ENCODE assay signal across 1 cellular context in the genomic region with DNA sequence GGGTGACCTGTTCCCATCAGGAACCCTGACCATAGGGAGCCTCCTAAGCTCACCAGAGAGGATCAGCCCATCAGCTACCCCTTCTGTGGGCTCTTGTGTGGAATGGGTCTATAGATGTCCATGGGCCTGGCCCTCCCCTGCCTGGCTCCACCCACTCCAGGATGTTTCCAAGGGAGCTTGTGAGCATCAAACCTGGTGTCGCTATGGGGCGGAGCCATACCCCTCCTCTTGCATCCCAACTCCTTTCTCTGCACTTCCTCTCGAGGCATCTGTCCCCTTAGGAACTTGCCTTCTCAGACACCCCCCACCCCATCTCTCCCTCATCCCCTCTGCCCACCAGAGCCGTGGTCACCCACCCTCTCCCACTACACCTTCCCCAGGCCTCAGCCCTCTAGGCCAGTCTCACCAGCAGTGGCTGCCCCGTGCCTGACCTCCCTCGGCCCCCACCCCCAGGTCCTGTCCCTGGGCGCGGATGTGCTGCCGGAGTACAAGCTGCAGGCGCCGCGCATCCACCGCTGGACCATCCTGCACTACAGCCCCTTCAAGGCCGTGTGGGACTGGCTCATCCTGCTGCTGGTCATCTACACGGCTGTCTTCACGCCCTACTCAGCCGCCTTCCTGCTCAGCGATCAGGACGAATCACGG.
TF ChIP-seq lines count a peak whose summit lies in the region.

No MANE protein-coding gene starts in this region.

TF ChIP-seq in K562, 482 proteins besides CTCF, POLR2A, EP300 and RAD21:
- no peak for TF ChIP-seq GTF2E2 (tag; IDR thresholded peaks at IDR 0.05)
- peak; percentile 31; the same call in 1 of the 2 replicates for TF ChIP-seq CTBP1 (IDR thresholded peaks at IDR 0.05; ENCODE audit: borderline replicate concordance)
- TF ChIP-seq, protein P1, sequence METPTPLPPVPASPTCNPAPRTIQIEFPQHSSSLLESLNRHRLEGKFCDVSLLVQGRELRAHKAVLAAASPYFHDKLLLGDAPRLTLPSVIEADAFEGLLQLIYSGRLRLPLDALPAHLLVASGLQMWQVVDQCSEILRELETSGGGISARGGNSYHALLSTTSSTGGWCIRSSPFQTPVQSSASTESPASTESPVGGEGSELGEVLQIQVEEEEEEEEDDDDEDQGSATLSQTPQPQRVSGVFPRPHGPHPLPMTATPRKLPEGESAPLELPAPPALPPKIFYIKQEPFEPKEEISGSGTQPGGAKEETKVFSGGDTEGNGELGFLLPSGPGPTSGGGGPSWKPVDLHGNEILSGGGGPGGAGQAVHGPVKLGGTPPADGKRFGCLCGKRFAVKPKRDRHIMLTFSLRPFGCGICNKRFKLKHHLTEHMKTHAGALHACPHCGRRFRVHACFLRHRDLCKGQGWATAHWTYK (CRISPR knock-in tag; IDR thresholded peaks at IDR 0.05): no peak
- peak; percentile 16; the same call in 1 of the 2 replicates for TF ChIP-seq SPI1 (IDR thresholded peaks at IDR 0.05; ENCODE audit: borderline replicate concordance, low read depth, low read length)
- TF ChIP-seq, protein P2, sequence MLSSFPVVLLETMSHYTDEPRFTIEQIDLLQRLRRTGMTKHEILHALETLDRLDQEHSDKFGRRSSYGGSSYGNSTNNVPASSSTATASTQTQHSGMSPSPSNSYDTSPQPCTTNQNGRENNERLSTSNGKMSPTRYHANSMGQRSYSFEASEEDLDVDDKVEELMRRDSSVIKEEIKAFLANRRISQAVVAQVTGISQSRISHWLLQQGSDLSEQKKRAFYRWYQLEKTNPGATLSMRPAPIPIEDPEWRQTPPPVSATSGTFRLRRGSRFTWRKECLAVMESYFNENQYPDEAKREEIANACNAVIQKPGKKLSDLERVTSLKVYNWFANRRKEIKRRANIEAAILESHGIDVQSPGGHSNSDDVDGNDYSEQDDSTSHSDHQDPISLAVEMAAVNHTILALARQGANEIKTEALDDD (IDR thresholded peaks at IDR 0.05): no peak
- TF ChIP-seq GATAD2A (IDR thresholded peaks at IDR 0.05): no peak
